1 cellular context compared by ENCODE assay signal in genomic region chr1:173477286-173478098, GRCh38.
TF ChIP-seq lines count a peak whose summit lies in the region.

A gene with protein sequence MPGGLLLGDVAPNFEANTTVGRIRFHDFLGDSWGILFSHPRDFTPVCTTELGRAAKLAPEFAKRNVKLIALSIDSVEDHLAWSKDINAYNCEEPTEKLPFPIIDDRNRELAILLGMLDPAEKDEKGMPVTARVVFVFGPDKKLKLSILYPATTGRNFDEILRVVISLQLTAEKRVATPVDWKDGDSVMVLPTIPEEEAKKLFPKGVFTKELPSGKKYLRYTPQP (plus strand): TSS chr1:173477335. CDS start chr1:173477398, 63 bp downstream.

TF ChIP-seq in SK-N-SH, 30 proteins besides CTCF, POLR2A, EP300 and RAD21 (continued from another document):
- peak; percentile 32; the same call in 1 of the 2 replicates for TF ChIP-seq REST (IDR thresholded peaks at IDR 0.05; ENCODE audit: low read depth, low read length)
- no peak for TF ChIP-seq RCOR1 (IDR thresholded peaks at IDR 0.05; ENCODE audit: low read length)
- TF ChIP-seq RFX5 (IDR thresholded peaks at IDR 0.05; ENCODE audit: low read length), result no peak
- TF ChIP-seq YY1 (IDR thresholded peaks at IDR 0.05; ENCODE audit: low read depth), result 0 out of 2 replicates have a peak, but pooled peaks have one; percentile 61
- TF ChIP-seq MXI1 (IDR thresholded peaks at IDR 0.05; ENCODE audit: low read depth, low read length), result peak; percentile 44; the same call in 1 of the 2 replicates
- TF ChIP-seq GATA2 (CRISPR knock-in tag; IDR thresholded peaks at IDR 0.05), result no peak
- no peak for TF ChIP-seq IRF3 (IDR thresholded peaks at IDR 0.05; ENCODE audit: low read depth, low read length)
- no peak; the same call in 1 of the 2 replicates for TF ChIP-seq SIN3A (IDR thresholded peaks at IDR 0.05; ENCODE audit: borderline replicate concordance, low read depth, low read length)
- TF ChIP-seq TCF12 (IDR thresholded peaks at IDR 0.05), result no peak
- TF ChIP-seq, protein P1, sequence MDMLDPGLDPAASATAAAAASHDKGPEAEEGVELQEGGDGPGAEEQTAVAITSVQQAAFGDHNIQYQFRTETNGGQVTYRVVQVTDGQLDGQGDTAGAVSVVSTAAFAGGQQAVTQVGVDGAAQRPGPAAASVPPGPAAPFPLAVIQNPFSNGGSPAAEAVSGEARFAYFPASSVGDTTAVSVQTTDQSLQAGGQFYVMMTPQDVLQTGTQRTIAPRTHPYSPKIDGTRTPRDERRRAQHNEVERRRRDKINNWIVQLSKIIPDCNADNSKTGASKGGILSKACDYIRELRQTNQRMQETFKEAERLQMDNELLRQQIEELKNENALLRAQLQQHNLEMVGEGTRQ (IDR thresholded peaks at IDR 0.05; ENCODE audit: borderline replicate concordance, low read depth, low read length), result no peak
- TF ChIP-seq, protein P2, sequence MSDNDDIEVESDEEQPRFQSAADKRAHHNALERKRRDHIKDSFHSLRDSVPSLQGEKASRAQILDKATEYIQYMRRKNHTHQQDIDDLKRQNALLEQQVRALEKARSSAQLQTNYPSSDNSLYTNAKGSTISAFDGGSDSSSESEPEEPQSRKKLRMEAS (IDR thresholded peaks at IDR 0.05; ENCODE audit: low read depth), result peak; percentile 57
- TF ChIP-seq TEAD4 (IDR thresholded peaks at IDR 0.05; ENCODE audit: borderline replicate concordance, insufficient read depth), result no peak
- TF ChIP-seq NFIC (IDR thresholded peaks at IDR 0.05; ENCODE audit: borderline replicate concordance), result 0 out of 2 replicates have a peak, but pooled peaks have one; percentile 3
- TF ChIP-seq USF1 (IDR thresholded peaks at IDR 0.05; ENCODE audit: borderline replicate concordance, low read depth), result no peak
- no peak for TF ChIP-seq FOXM1 (IDR thresholded peaks at IDR 0.05; ENCODE audit: low read depth)
- TF ChIP-seq CHD2 (IDR thresholded peaks at IDR 0.05; ENCODE audit: low read length, partially characterized antibody), result peak; percentile 28
- no peak for TF ChIP-seq ZBTB33 (IDR thresholded peaks at IDR 0.05; ENCODE audit: borderline replicate concordance, low read depth)
- TF ChIP-seq MEF2A (IDR thresholded peaks at IDR 0.05; ENCODE audit: borderline replicate concordance, low read depth), result no peak
- TF ChIP-seq NRF1 (IDR thresholded peaks at IDR 0.05; ENCODE audit: low read depth, low read length), result no peak
- no peak for TF ChIP-seq FOXJ3 (CRISPR knock-in tag; IDR thresholded peaks at IDR 0.05)
- TF ChIP-seq ELF1 (IDR thresholded peaks at IDR 0.05), result no peak
- no peak for TF ChIP-seq JUND (IDR thresholded peaks at IDR 0.05)
- no peak for TF ChIP-seq SMC3 (IDR thresholded peaks at IDR 0.05; ENCODE audit: low read depth, low read length)
- TF ChIP-seq PBX3 (IDR thresholded peaks at IDR 0.05), result no peak
- no peak for TF ChIP-seq RXRA (IDR thresholded peaks at IDR 0.05; ENCODE audit: borderline replicate concordance, low read depth)
- TF ChIP-seq GABPA (IDR thresholded peaks at IDR 0.05; ENCODE audit: low read depth), result no peak
- TF ChIP-seq EZH2phosphoT487 (IDR thresholded peaks at IDR 0.05; ENCODE audit: borderline replicate concordance, low read depth), result no peak
